In the genomic region with DNA sequence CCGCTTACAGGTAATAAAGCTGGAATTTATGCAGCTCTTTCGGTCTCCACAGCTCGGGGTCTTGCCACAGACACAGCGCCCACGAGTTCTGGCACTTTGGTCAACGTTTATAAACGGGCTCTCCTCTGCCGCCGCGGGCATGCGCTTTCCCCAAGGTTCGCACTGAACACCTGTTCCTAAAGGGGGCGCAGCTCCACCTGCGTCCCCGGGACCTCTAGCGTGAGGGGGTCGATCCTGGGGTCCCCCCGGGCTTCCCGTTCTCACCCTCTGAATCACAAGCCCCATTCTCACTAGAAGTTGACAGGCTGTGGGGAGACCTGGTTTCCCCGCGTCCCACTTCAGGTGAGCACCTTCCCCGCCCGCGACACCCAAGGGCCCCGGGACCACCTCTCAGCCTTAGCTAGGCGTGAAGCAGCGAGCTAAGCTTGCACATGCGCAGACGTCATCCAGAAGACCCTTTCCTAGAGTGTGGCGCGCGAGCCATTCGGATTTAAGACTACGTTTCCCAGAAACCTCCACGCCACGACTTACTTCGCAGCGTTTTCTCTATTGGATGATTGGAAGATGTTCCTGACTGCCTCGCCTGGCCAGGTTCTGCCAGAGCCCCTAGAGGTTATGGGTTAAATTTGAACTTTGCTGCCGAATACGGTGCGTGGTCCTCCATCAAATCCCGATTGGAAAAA, we compare ENCODE assay signal across 8 cellular contexts. TPM values are rescaled to one million over a fixed set of nuclear protein-coding genes. Genes with fewer than 3 reads are reported as not detected.
A peak's percentile ranks its signal among the peaks of the same experiment; 100 is the strongest.
DNase-seq lines count a peak whose midpoint lies in the region; ATAC-seq, FAIRE-seq and TF ChIP-seq lines count a peak whose summit lies in the region.

No MANE protein-coding gene starts in this region.

- no peaks in the 10 kb centered on the region for H3K9me3 Mint-ChIP-seq in activated B cell treated with CpG ODN at 0.5 μM for 24 hours
- H3K9me3 Mint-ChIP-seq in memory B cell: no peaks in the 10 kb centered on the region
- no peaks in the 10 kb centered on the region for H3K9me3 Mint-ChIP-seq in stimulated activated memory B cell treated with anti-CD40 and anti-IgM and Interleukin-4, amounts not matched to agents 10 μg/mL and 1 μg/mL and 100 μg/mL, for 72 hours

- ATAC-seq in GM18873 (IDR thresholded peaks at IDR 0.05; ENCODE audit: low FRiP score, unreplicated experiment): peak; percentile 48
- peak; percentile 49 for ATAC-seq in HG03103 (IDR thresholded peaks at IDR 0.05; ENCODE audit: low read depth, unreplicated experiment)
- peak; percentile 63 for ATAC-seq in activated B cell treated with CpG ODN at 0.5 μM for 24 hours (ENCODE audit: low read depth)
- ATAC-seq in memory B cell (ENCODE audit: low read depth): peak; percentile 27
- ATAC-seq in stimulated activated memory B cell treated with anti-CD40 and anti-IgM and Interleukin-4, amounts not matched to agents 10 μg/mL and 1 μg/mL and 100 μg/mL, for 72 hours: peak; percentile 54

- H3K79me2 ChIP-seq in endothelial cell of umbilical vein (ENCODE audit: control insufficient read depth, insufficient read depth, low read length): no peaks in the 10 kb centered on the region

- TSS peak; percentile 98 for BruUV-seq in endothelial cell of umbilical vein (replicated peaks; lab: Mats Ljungman, UMichigan)

- H3K27me3 ChIP-seq in endothelial cell of umbilical vein (ENCODE audit: control insufficient read depth in 2 of 2, insufficient read depth in 2 of 2, low read length in 2 of 2): peaks cover 0 to 11% of the 10 kb centered on the region in 2 experiments

- no peaks in the 10 kb centered on the region for H4K20me1 ChIP-seq in endothelial cell of umbilical vein (replicated peaks; ENCODE audit: control insufficient read depth, extremely low read depth, insufficient read depth, low read length)

- CTCF ChIA-PET in activated B cell treated with CpG ODN at 0.5 μM for 24 hours (lab: Charles Lee) (interaction anchor here (2.7 kb wide), 1 partner anchor 19 kb away, joined by 9 read pairs; no protein-coding TSS in a partner anchor), endothelial cell of umbilical vein (lab: Charles Lee) (interaction anchor here (0.8 to 3.6 kb wide), 4 partner anchors 8 to 21 kb away, joined by 3 to 28 read pairs (median 4); partner anchors contain the start of gene ZNF782)

- H3K4me1 ChIP-seq in endothelial cell of umbilical vein (ENCODE audit: control insufficient read depth, extremely low read depth, insufficient read depth, low read length): peaks cover 15% of the 10 kb centered on the region

- peak overlapping the region; percentile 85 for H3K4me3 Mint-ChIP-seq in activated B cell treated with CpG ODN at 0.5 μM for 24 hours
- H3K4me3 Mint-ChIP-seq in memory B cell: peak overlapping the region; percentile 85
- H3K4me3 Mint-ChIP-seq in stimulated activated memory B cell treated with anti-CD40 and anti-IgM and Interleukin-4, amounts not matched to agents 10 μg/mL and 1 μg/mL and 100 μg/mL, for 72 hours: peak overlapping the region; percentile 77

- intact Hi-C loops in activated B cell treated with CpG ODN at 0.5 μM for 24 hours (cut with micrococcal nuclease) (no loop called here), endothelial cell of umbilical vein (cut with micrococcal nuclease) (no loop called here)

- no peaks in the 10 kb centered on the region for H3K9me1 ChIP-seq in endothelial cell of umbilical vein (replicated peaks; ENCODE audit: control insufficient read depth, extremely low read depth, insufficient read depth, low read length)

- TF ChIP-seq POLR2A in endothelial cell of umbilical vein (IDR thresholded peaks at IDR 0.05; ENCODE audit: low read depth, low read length): no peak

- H3K4me1 Mint-ChIP-seq in activated B cell treated with CpG ODN at 0.5 μM for 24 hours: peaks cover 35% of the 10 kb centered on the region
- H3K4me1 Mint-ChIP-seq in memory B cell: peaks cover 28% of the 10 kb centered on the region
- H3K4me1 Mint-ChIP-seq in stimulated activated memory B cell treated with anti-CD40 and anti-IgM and Interleukin-4, amounts not matched to agents 10 μg/mL and 1 μg/mL and 100 μg/mL, for 72 hours: peaks cover 38% of the 10 kb centered on the region

- DNase-seq in AG10803 (ENCODE audit: low read depth) (peak; percentile 18), NCI-H2196 (lab: John Stamatoyannopoulos, UW; ENCODE audit: unreplicated experiment) (peak; percentile 86), activated B cell treated with CpG ODN at 0.5 μM for 24 hours (no peak), endothelial cell of umbilical vein (ENCODE audit: low read depth, low spot score) (peak; percentile 87), memory B cell (ENCODE audit: low spot score in 2 of 2) (peak in 1 of 2 donors; percentile 31)

- H3K27me3 Mint-ChIP-seq in activated B cell treated with CpG ODN at 0.5 μM for 24 hours (peaks cover 35% of the 10 kb centered on the region), memory B cell (peaks cover 16% of the 10 kb centered on the region)
- H3K27me3 Mint-ChIP-seq in stimulated activated memory B cell treated with anti-CD40 and anti-IgM and Interleukin-4, amounts not matched to agents 10 μg/mL and 1 μg/mL and 100 μg/mL, for 72 hours: peaks cover 34% of the 10 kb centered on the region

- H3K4me2 ChIP-seq in endothelial cell of umbilical vein (ENCODE audit: insufficient read depth, low read length): peak overlapping the region; percentile 94

- peak overlapping the region; percentile 91 for H2AFZ ChIP-seq in endothelial cell of umbilical vein (ENCODE audit: low read depth, low read length)

- peak overlapping the region; percentile 86 for H3K9ac ChIP-seq in endothelial cell of umbilical vein (replicated peaks; ENCODE audit: extremely low read depth, insufficient read depth, low read length)

- H3K27ac ChIP-seq in endothelial cell of umbilical vein (ENCODE audit: insufficient read depth, low read depth, low read length): peak overlapping the region; percentile 83

- FAIRE-seq in endothelial cell of umbilical vein (lab: Jason Lieb, UNC): no peak

- H3K36me3 ChIP-seq in endothelial cell of umbilical vein (ENCODE audit: control insufficient read depth in 2 of 2, extremely low read depth in 1 of 2, insufficient read depth in 2 of 2, low read length in 2 of 2): no peaks in the 10 kb centered on the region

- no peaks in the 10 kb centered on the region for H3K9me3 ChIP-seq in endothelial cell of umbilical vein (replicated peaks; ENCODE audit: control insufficient read depth, insufficient read depth, low read length)

- TF ChIP-seq CTCF in AG10803 (conservative IDR thresholded peaks at IDR 0.05; ENCODE audit: low read length) (peak; percentile 4; the same call in 1 of the 2 replicates), activated B cell treated with CpG ODN at 0.5 μM for 24 hours (IDR thresholded peaks at IDR 0.05) (no peak), endothelial cell of umbilical vein (IDR thresholded peaks at IDR 0.05; ENCODE audit: extremely low read depth in 1 of 2, insufficient read depth in 1 of 2, low read depth in 1 of 2, low read length in 2 of 2) (peak in 1 of 2 donors; percentile 27)

- POLR2A ChIA-PET in activated B cell treated with CpG ODN at 0.5 μM for 24 hours (lab: Charles Lee): no interaction called here
- POLR2A ChIA-PET in endothelial cell of umbilical vein (lab: Charles Lee): interaction anchor here (0.6 kb wide), 1 partner anchor 21 kb away, joined by 3 read pairs; the partner anchor contains the start of gene ZNF782

- dilution Hi-C loops in endothelial cell of umbilical vein (cut with MboI; ENCODE audit: extremely low pct_ligation_motif_present, low sequenced_read_pairs): no loop called here

- H3K27ac Mint-ChIP-seq in activated B cell treated with CpG ODN at 0.5 μM for 24 hours (no peak overlapping the region), memory B cell (no peak overlapping the region)
- H3K27ac Mint-ChIP-seq in stimulated activated memory B cell treated with anti-CD40 and anti-IgM and Interleukin-4, amounts not matched to agents 10 μg/mL and 1 μg/mL and 100 μg/mL, for 72 hours: peak overlapping the region; percentile 63

- H3K4me3 ChIP-seq in AG10803 (ENCODE audit: low read length): peak overlapping the region; percentile 49
- peak overlapping the region; percentile 54 to 73 (median 60) for H3K4me3 ChIP-seq in endothelial cell of umbilical vein (replicated peaks in 1 of 3; ENCODE audit: insufficient read depth in 1 of 3, low read depth in 1 of 3, low read length in 3 of 3)

- H3K36me3 Mint-ChIP-seq in activated B cell treated with CpG ODN at 0.5 μM for 24 hours (ENCODE audit: low read depth): no peaks in the 10 kb centered on the region
- H3K36me3 Mint-ChIP-seq in memory B cell: no peaks in the 10 kb centered on the region
- no peaks in the 10 kb centered on the region for H3K36me3 Mint-ChIP-seq in stimulated activated memory B cell treated with anti-CD40 and anti-IgM and Interleukin-4, amounts not matched to agents 10 μg/mL and 1 μg/mL and 100 μg/mL, for 72 hours

TF ChIP-seq in endothelial cell of umbilical vein, 7 proteins besides CTCF, POLR2A, EP300 and RAD21 (continues in another document):
- TF ChIP-seq MYC (IDR thresholded peaks at IDR 0.05; ENCODE audit: low read depth, low read length) (no peak), GATA2 (IDR thresholded peaks at IDR 0.05; ENCODE audit: insufficient read depth, insufficient read length, low read depth, low read length) (no peak), POLR2AphosphoS5 (IDR thresholded peaks at IDR 0.05; ENCODE audit: insufficient read depth, low read depth, low read length) (no peak), JUN (IDR thresholded peaks at IDR 0.05; ENCODE audit: borderline replicate concordance, insufficient read depth, insufficient read length, low read depth) (no peak)

RNA-seq across cellular contexts. Expression of gene ZNF782, which starts 21.3 kb away (rescaled TPM):
- total RNA-seq in activated B cell treated with CpG ODN at 0.5 μM for 24 hours (7.7 and 8.0 TPM in 2 replicates), endothelial cell of umbilical vein (3.6 and 4.4 TPM in 2 replicates)
- polyA plus RNA-seq in endothelial cell of umbilical vein: 0.62 and 0.97 TPM in 2 replicates
- polyA plus RNA-seq in endothelial cell of umbilical vein (2011; cell fraction: cytosol; rRNA removed): 1.1 and 1.3 TPM in 2 replicates
- 5.5 and 8.9 TPM in 2 replicates for polyA plus RNA-seq in endothelial cell of umbilical vein (2011; cell fraction: nucleus; rRNA removed)
- polyA plus RNA-seq in endothelial cell of umbilical vein (2012): 1.7 and 2.0 TPM in 2 replicates
- polyA minus RNA-seq in endothelial cell of umbilical vein: 2.4 and 2.6 TPM in 2 replicates
- 7.5 TPM for polyA minus RNA-seq in endothelial cell of umbilical vein (2011; cell fraction: cytosol; rRNA and poly(A)+ RNA removed)
- 10.0 and 13.7 TPM in 2 replicates for polyA minus RNA-seq in endothelial cell of umbilical vein (2011; cell fraction: nucleus; rRNA and poly(A)+ RNA removed)

RNA-seq across cellular contexts. Expression of gene NUTM2G, which starts 53.0 kb away (rescaled TPM):
- not detected in 2 replicates for total RNA-seq in activated B cell treated with CpG ODN at 0.5 μM for 24 hours
- total RNA-seq in endothelial cell of umbilical vein: not detected in 2 replicates
- polyA plus RNA-seq in endothelial cell of umbilical vein: not detected in 2 replicates
- polyA plus RNA-seq in endothelial cell of umbilical vein (2011; cell fraction: cytosol; rRNA removed): not detected in 2 replicates
- polyA plus RNA-seq in endothelial cell of umbilical vein (2011; cell fraction: nucleus; rRNA removed): not detected in 2 replicates
- polyA plus RNA-seq in endothelial cell of umbilical vein (2012): 0.38 and 0.50 TPM in 2 replicates
- not detected in 2 replicates for polyA minus RNA-seq in endothelial cell of umbilical vein
- not detected for polyA minus RNA-seq in endothelial cell of umbilical vein (2011; cell fraction: cytosol; rRNA and poly(A)+ RNA removed)
- not detected in 2 replicates for polyA minus RNA-seq in endothelial cell of umbilical vein (2011; cell fraction: nucleus; rRNA and poly(A)+ RNA removed)
